ENCODE assay signal across 8 cellular contexts in the genomic region with DNA sequence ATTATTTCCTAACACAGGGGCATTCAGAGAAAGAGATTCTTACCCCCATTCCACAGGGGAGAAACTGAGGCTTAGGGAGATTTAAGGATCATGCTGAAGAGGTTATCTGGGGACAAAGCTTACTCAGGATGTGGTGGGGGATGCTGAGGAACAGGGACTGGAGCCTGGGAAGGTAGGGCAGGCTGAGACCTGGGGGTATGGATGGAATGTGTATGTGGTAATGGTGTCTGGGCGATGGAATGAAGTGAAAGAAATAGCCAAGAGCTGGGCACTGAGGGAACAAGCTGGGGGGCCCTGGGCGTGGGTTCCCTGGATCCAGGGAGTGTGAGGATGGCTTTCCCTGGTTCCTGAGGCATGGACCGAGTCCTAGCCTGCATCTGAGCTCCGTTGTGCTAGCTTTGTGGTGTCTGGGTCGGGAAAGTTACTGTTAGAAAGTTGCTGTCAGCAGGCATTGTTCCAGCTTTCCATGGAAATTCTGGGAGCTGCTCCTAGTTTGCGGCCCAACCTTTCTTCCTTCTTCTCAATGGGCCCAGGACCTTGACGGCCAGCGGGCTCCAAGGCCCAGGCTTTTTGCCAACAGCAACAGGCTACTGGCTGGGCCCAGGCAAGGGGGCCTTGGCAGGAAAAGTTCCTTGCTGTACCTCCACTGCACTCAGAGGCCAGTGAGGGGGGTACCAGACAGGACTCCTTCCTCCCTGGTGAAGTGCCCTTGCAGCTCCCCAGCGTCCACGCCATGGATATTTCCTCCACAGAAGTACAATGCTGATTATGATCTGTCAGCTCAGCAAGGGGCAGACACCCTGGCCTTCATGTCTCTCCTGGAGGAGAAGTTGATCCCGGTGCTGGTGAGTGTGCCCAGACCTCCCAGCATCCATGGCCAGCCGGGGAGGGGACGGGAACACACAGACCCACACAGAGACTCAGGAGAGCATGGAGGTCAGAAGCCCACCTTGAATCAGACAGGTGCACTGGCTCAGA. TPM values are rescaled to one million over a fixed set of nuclear protein-coding genes. Genes with fewer than 3 reads are reported as not detected.
DNase-seq lines count a peak whose midpoint lies in the region; ATAC-seq and TF ChIP-seq lines count a peak whose summit lies in the region.
"Not testable (repeated sequence)": the region's sequence is repeated elsewhere in the genome, so short reads cannot be mapped to it uniquely, and the experiment has no call there.

No MANE protein-coding gene starts in this region.

- not testable (repeated sequence) for TF ChIP-seq CTCF in breast epithelium (IDR thresholded peaks at IDR 0.05); fibroblast of the aortic adventitia (IDR thresholded peaks at IDR 0.05; ENCODE audit: insufficient read depth, low read length); ovary (IDR thresholded peaks at IDR 0.05); vagina (IDR thresholded peaks at IDR 0.05)

- not testable (repeated sequence) for ATAC-seq in activated naive CD4-positive, alpha-beta T cell treated with anti-CD3 and anti-CD28 coated beads, Interleukin-2, amount 50 U/mL, for 72 hours; stimulated activated effector memory CD8-positive, alpha-beta T cell treated with anti-CD3 and anti-CD28 coated beads, Interleukin-12 subunit alpha, Interleukin-12 subunit beta, amount 100 ng/mL, for 72 hours

- not testable (repeated sequence) for TF ChIP-seq EP300 in ovary (IDR thresholded peaks at IDR 0.05)

- peaks cover 26% of the 10 kb centered on the region for H3K4me1 Mint-ChIP-seq in stimulated activated effector memory CD8-positive, alpha-beta T cell treated with anti-CD3 and anti-CD28 coated beads, Interleukin-12 subunit alpha, Interleukin-12 subunit beta, amount 100 ng/mL, for 72 hours

- not testable (repeated sequence) for H3K4me3 Mint-ChIP-seq in stimulated activated effector memory CD8-positive, alpha-beta T cell treated with anti-CD3 and anti-CD28 coated beads, Interleukin-12 subunit alpha, Interleukin-12 subunit beta, amount 100 ng/mL, for 72 hours

- H3K4me3 ChIP-seq in breast epithelium; fibroblast of the aortic adventitia (ENCODE audit: low read depth, low read length); ovary; vagina: not testable (repeated sequence)

- WGBS in ovary, 3 donors, result 25 to 36% (median 30%) methylated on average over 13 of the region's 13 CpGs

- H3K4me1 ChIP-seq in breast epithelium; ovary (ENCODE audit: insufficient read depth): not testable (repeated sequence)
- H3K4me1 ChIP-seq in vagina, result peaks cover 11% of the 10 kb centered on the region

- not testable (repeated sequence) for TF ChIP-seq POLR2A in breast epithelium (IDR thresholded peaks at IDR 0.05); ovary (IDR thresholded peaks at IDR 0.05); vagina (IDR thresholded peaks at IDR 0.05)

- not testable (repeated sequence) for H3K36me3 ChIP-seq in breast epithelium, ovary
- H3K36me3 ChIP-seq in vagina, result peaks cover 0 to 14% of the 10 kb centered on the region in 2 donors

- H3K36me3 Mint-ChIP-seq in activated naive CD4-positive, alpha-beta T cell treated with anti-CD3 and anti-CD28 coated beads, Interleukin-2, amount 50 U/mL, for 72 hours, result not testable (repeated sequence)
- H3K36me3 Mint-ChIP-seq in stimulated activated effector memory CD8-positive, alpha-beta T cell treated with anti-CD3 and anti-CD28 coated beads, Interleukin-12 subunit alpha, Interleukin-12 subunit beta, amount 100 ng/mL, for 72 hours, result peaks cover 23% of the 10 kb centered on the region

- not testable (repeated sequence) for H3K9me3 Mint-ChIP-seq in activated naive CD4-positive, alpha-beta T cell treated with anti-CD3 and anti-CD28 coated beads, Interleukin-2, amount 50 U/mL, for 72 hours; stimulated activated effector memory CD8-positive, alpha-beta T cell treated with anti-CD3 and anti-CD28 coated beads, Interleukin-12 subunit alpha, Interleukin-12 subunit beta, amount 100 ng/mL, for 72 hours

- intact Hi-C loops in breast epithelium (cut with DNase I; ENCODE audit: low total_unique reads); ovary (cut with DNase I); vagina (cut with DNase I): not testable (repeated sequence)

- H3K27ac ChIP-seq in breast epithelium (peak overlapping the region; percentile 50 to 72), ovary (peak overlapping the region in 1 of 2 donors; percentile 45), vagina (peak overlapping the region; percentile 10)

- not testable (repeated sequence) for H3K27me3 ChIP-seq in breast epithelium, ovary, vagina

- H3K9me3 ChIP-seq in breast epithelium, ovary, vagina: not testable (repeated sequence)

- DNase-seq in EL (peak; percentile 38), fibroblast of the aortic adventitia (ENCODE audit: low read depth) (peak; percentile 81), left kidney (ENCODE audit: low read depth, low spot score) (peak; percentile 26), ovary (peak; percentile 76 to 87 (median 85))
- not testable (repeated sequence) for DNase-seq in activated naive CD4-positive, alpha-beta T cell treated with anti-CD3 and anti-CD28 coated beads, Interleukin-2, amount 50 U/mL, for 72 hours (ENCODE audit: low spot score in 2 of 2); breast epithelium (ENCODE audit: low spot score in 2 of 2); stimulated activated effector memory CD8-positive, alpha-beta T cell treated with anti-CD3 and anti-CD28 coated beads, Interleukin-12 subunit alpha, Interleukin-12 subunit beta, amount 100 ng/mL, for 72 hours (ENCODE audit: low spot score in 2 of 2); vagina (ENCODE audit: extremely low spot score in 2 of 2)

- peak overlapping the region; percentile 29 to 75 for H3K27ac Mint-ChIP-seq in activated naive CD4-positive, alpha-beta T cell treated with anti-CD3 and anti-CD28 coated beads, Interleukin-2, amount 50 U/mL, for 72 hours
- H3K27ac Mint-ChIP-seq in stimulated activated effector memory CD8-positive, alpha-beta T cell treated with anti-CD3 and anti-CD28 coated beads, Interleukin-12 subunit alpha, Interleukin-12 subunit beta, amount 100 ng/mL, for 72 hours, result peak overlapping the region; percentile 23

RNA-seq across cellular contexts. Expression of a gene that starts 23.0 kb away (rescaled TPM):
- 10 to 100 TPM; 14.3 to 45.8 TPM for total RNA-seq in activated naive CD4-positive, alpha-beta T cell treated with anti-CD3 and anti-CD28 coated beads, Interleukin-2, amount 50 U/mL, for 72 hours
- total RNA-seq in breast epithelium, result 10 to 100 TPM in 2 of 3 donors, 1 to 10 TPM in 1; 8.2 to 12.1 (median 10.2) TPM
- 9.0 and 9.3 TPM in 2 replicates for total RNA-seq in fibroblast of the aortic adventitia (ENCODE audit: low replicate concordance)
- 10 to 100 TPM; 10.8 to 22.4 (median 20.2) TPM for total RNA-seq in ovary
- polyA plus RNA-seq in ovary, result 10 to 100 TPM in 1 of 2 donors, 1 to 10 TPM in 1; 9.3 to 11.8 TPM
- total RNA-seq in vagina, result 21.1 TPM

RNA-seq across cellular contexts. Expression of a gene that starts 23.8 kb away (rescaled TPM):
- 10 to 100 TPM; 46.6 to 57.2 TPM for total RNA-seq in activated naive CD4-positive, alpha-beta T cell treated with anti-CD3 and anti-CD28 coated beads, Interleukin-2, amount 50 U/mL, for 72 hours
- total RNA-seq in breast epithelium, result 10 to 100 TPM; 41.1 to 50.8 (median 44.8) TPM
- total RNA-seq in fibroblast of the aortic adventitia (ENCODE audit: low replicate concordance), result 13.7 and 26.1 TPM in 2 replicates
- total RNA-seq in ovary, result 10 to 100 TPM; 18.5 to 33.4 (median 27.7) TPM
- polyA plus RNA-seq in ovary, result 10 to 100 TPM; 15.6 to 35.4 TPM
- 29.5 TPM for total RNA-seq in vagina

RNA-seq across cellular contexts. Expression of a gene that starts 24.6 kb away (rescaled TPM):
- 10 to 100 TPM; 17.2 to 23.6 TPM for total RNA-seq in activated naive CD4-positive, alpha-beta T cell treated with anti-CD3 and anti-CD28 coated beads, Interleukin-2, amount 50 U/mL, for 72 hours
- total RNA-seq in breast epithelium (10 to 100 TPM; 17.3 to 27.5 (median 25.9) TPM), fibroblast of the aortic adventitia (ENCODE audit: low replicate concordance) (29.3 and 41.1 TPM in 2 replicates), ovary (10 to 100 TPM; 19.9 to 50.2 (median 29.1) TPM), vagina (27.3 TPM)
- polyA plus RNA-seq in ovary, result 10 to 100 TPM; 23.1 to 28.2 TPM

RNA-seq across cellular contexts. Expression of a gene that starts 29.9 kb away (rescaled TPM):
- total RNA-seq in activated naive CD4-positive, alpha-beta T cell treated with anti-CD3 and anti-CD28 coated beads, Interleukin-2, amount 50 U/mL, for 72 hours, result 100 to 1,000 TPM in 1 of 2 donors, 10 to 100 TPM in 1; 98.9 to 107 TPM
- total RNA-seq in breast epithelium (10 to 100 TPM; 64.9 to 72.0 (median 68.3) TPM), fibroblast of the aortic adventitia (ENCODE audit: low replicate concordance) (12.5 and 47.6 TPM in 2 replicates), ovary (10 to 100 TPM; 27.1 to 63.0 (median 40.7) TPM), vagina (44.7 TPM)
- polyA plus RNA-seq in ovary, result 10 to 100 TPM; 40.9 to 46.6 TPM

RNA-seq across cellular contexts. Expression of a gene that starts 41.0 kb away (rescaled TPM):
- total RNA-seq in activated naive CD4-positive, alpha-beta T cell treated with anti-CD3 and anti-CD28 coated beads, Interleukin-2, amount 50 U/mL, for 72 hours, result 100 to 1,000 TPM in 1 of 2 donors, 10 to 100 TPM in 1; 90.7 to 106 TPM
- 10 to 100 TPM; 29.1 to 53.4 (median 48.7) TPM for total RNA-seq in breast epithelium
- 29.7 and 53.7 TPM in 2 replicates for total RNA-seq in fibroblast of the aortic adventitia (ENCODE audit: low replicate concordance)
- 10 to 100 TPM; 37.9 to 60.9 (median 50.1) TPM for total RNA-seq in ovary
- polyA plus RNA-seq in ovary, result 10 to 100 TPM; 46.4 to 51.3 TPM
- 48.1 TPM for total RNA-seq in vagina
